ENCODE assay signal across 29 cellular contexts in genomic region chr4:124685851-124686250, GRCh38. TPM values are rescaled to one million over a fixed set of nuclear protein-coding genes. Genes with fewer than 3 reads are reported as not detected.
DNase-seq lines count a peak whose midpoint lies in the region.
"Had no signal": no experiment of that assay in that cellular context is flagged by ENCODE, and none has a peak within 500 bp of the region (broad histone marks: within the 10 kb centered on the region; RNA-seq: fewer than 3 reads in every experiment).

No MANE protein-coding gene starts in this region.

- no peak overlapping the region for H3K9ac ChIP-seq in neuronal stem cell (ENCODE audit: low read depth, low read length, poor library complexity)

- no peak overlapping the region for H4K8ac ChIP-seq in neuronal stem cell (ENCODE audit: low read depth, low read length)

- H2AK5ac ChIP-seq in neuronal stem cell (ENCODE audit: low read depth, low read length), result no peak overlapping the region

- H3K14ac ChIP-seq in neuronal stem cell (ENCODE audit: low read length), result no peak overlapping the region

- peak overlapping the region; percentile 54 for H3K27ac ChIP-seq in neuronal stem cell (replicated peaks; ENCODE audit: low read length)
- H3K27ac ChIP-seq: adrenal gland, brain microvascular endothelial cell, hepatocyte, PC-9, stomach had no signal

- H3K36me3 ChIP-seq in neuronal stem cell (replicated peaks in 1 of 2; ENCODE audit: control insufficient read depth in 2 of 2, insufficient read depth in 2 of 2, low read length in 2 of 2), result peaks cover 5 to 29% of the 10 kb centered on the region in 2 donors
- H3K36me3 ChIP-seq: adrenal gland, BE2C, brain microvascular endothelial cell, stomach, tibial nerve had no signal

- H3K79me1 ChIP-seq in neuronal stem cell (ENCODE audit: low read depth, low read length), result no peaks in the 10 kb centered on the region

- no peaks in the 10 kb centered on the region for H3K27me3 ChIP-seq in neuronal stem cell (ENCODE audit: control insufficient read depth in 3 of 3, insufficient read depth in 3 of 3, low read depth in 1 of 3, low read length in 3 of 3)
- H3K27me3 ChIP-seq: adrenal gland, BE2C, brain microvascular endothelial cell, hepatocyte, stomach, tibial nerve had no signal

- DNase-seq in ELR (ENCODE audit: low read depth) (peak; percentile 16), SW480 (ENCODE audit: low spot score) (peak; percentile 31), globus pallidus (ENCODE audit: low spot score) (peak; percentile 29), neuronal stem cell (ENCODE audit: low spot score) (no peak), T-helper 9 cell (no peak), head of caudate nucleus (no peak), NCI-H187 treated with DMSO at 0.1 percent for 48 hours (lab: John Stamatoyannopoulos, UW) (no peak), EL (no peak)
- DNase-seq: ACHN; activated naive CD4-positive, alpha-beta T cell treated with Interleukin-2 at 50 U/mL for 16 hours; adrenal gland; BE2C; brain microvascular endothelial cell; CD8-positive, alpha-beta memory T cell; DMS53; foreskin fibroblast; HFFc6; naive thymus-derived CD4-positive, alpha-beta T cell; NCI-H1048; NCI-H1694; NCI-H524 treated with DMSO at 0.1 percent for 48 hours; PC-9; retina; Right ventricle myocardium superior; stimulated activated CD4-positive, alpha-beta T cell treated with anti-CD3 and anti-CD28 coated beads, Interleukin-2, amount 100 ng/mL, for 24 hours; stomach; T1000 had no signal

- H4K91ac ChIP-seq in neuronal stem cell (ENCODE audit: low read depth, low read length, poor library complexity), result no peak overlapping the region

- no peak overlapping the region for H3K4me3 ChIP-seq in neuronal stem cell (ENCODE audit: low read length in 2 of 2)
- H3K4me3 ChIP-seq: adrenal gland, hepatocyte, PC-9, stomach, tibial nerve had no signal

- H3K23ac ChIP-seq in neuronal stem cell (ENCODE audit: low read depth, low read length, poor library complexity), result no peak overlapping the region

- peaks cover 4 to 31% of the 10 kb centered on the region in 2 donors for H3K9me3 ChIP-seq in neuronal stem cell (replicated peaks in 1 of 2; ENCODE audit: control insufficient read depth in 2 of 2, insufficient read depth in 1 of 2, low read depth in 1 of 2, low read length in 2 of 2)
- H3K9me3 ChIP-seq: BE2C, stomach, tibial nerve had no signal

- no peak overlapping the region for H2BK120ac ChIP-seq in neuronal stem cell (ENCODE audit: low read depth, low read length)

- no peak overlapping the region for H2AFZ ChIP-seq in neuronal stem cell (ENCODE audit: low read length)
- H2AFZ ChIP-seq: hepatocyte, PC-9 had no signal

- H2BK15ac ChIP-seq in neuronal stem cell (ENCODE audit: low read length), result no peak overlapping the region

- H2BK12ac ChIP-seq in neuronal stem cell (ENCODE audit: low read length), result no peak overlapping the region

- H3K4ac ChIP-seq in neuronal stem cell (ENCODE audit: low read length), result no peak overlapping the region

- no peak overlapping the region for H3K18ac ChIP-seq in neuronal stem cell (ENCODE audit: low read length)

- peaks cover 3 to 4% of the 10 kb centered on the region in 2 donors for H3K4me1 ChIP-seq in neuronal stem cell (ENCODE audit: control insufficient read depth in 2 of 2, insufficient read depth in 1 of 2, low read depth in 1 of 2, low read length in 2 of 2)
- H3K4me1 ChIP-seq: adrenal gland, BE2C had no signal

- H3K4me2 ChIP-seq in neuronal stem cell (ENCODE audit: insufficient read depth, low read length, poor library complexity, severe bottlenecking), result no peak overlapping the region
- H3K4me2 ChIP-seq: hepatocyte, PC-9 had no signal

- H2BK5ac ChIP-seq in neuronal stem cell (ENCODE audit: low read length), result no peak overlapping the region

- intact Hi-C loops in head of caudate nucleus (cut with DNase I), result no loop called here

RNA-seq across cellular contexts. Expression of gene ANKRD50, which starts 26.7 kb away (rescaled TPM):
- 9.3 TPM for polyA plus RNA-seq in neuronal stem cell (2013, experiment 1 of 2)
- 9.7 TPM for polyA plus RNA-seq in neuronal stem cell (2013, experiment 2 of 2)

Comparison
In these comparisons a context has a peak if more than half of its experiments do, and no peak if none do; other contexts are left out.
1. DNase-seq: peak in ELR (single experiment), SW480 (single experiment) and globus pallidus (single experiment); none in neuronal stem cell (single experiment), T-helper 9 cell (single experiment), head of caudate nucleus (0 of 42), NCI-H187 treated with DMSO at 0.1 percent for 48 hours (single experiment) and EL (single experiment).